Comparison of ENCODE assay signal across 30 cellular contexts in the genomic region with DNA sequence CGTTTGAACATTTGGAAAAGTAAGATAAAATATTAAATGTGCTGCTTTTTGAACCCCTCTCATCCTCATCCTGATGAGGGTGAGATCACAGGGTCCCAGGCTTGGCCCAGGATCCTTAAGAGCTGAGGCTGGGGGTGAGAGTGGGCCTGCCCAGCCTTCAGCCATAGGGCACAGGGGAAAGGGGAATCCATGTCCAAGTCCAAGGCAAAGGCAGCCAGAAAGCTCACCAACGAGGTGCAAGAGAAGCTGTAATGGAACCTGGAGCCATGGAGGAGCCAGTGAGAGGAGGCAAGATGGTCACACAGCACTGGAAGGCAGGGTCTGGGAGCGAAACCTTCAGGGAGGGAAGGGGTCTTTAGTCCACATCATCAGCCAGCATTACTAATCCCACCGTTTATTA.
"Had no signal": no experiment of that assay in that cellular context is flagged by ENCODE, and none has a peak within 500 bp of the region (broad histone marks: within the 10 kb centered on the region; RNA-seq: fewer than 3 reads in every experiment).

No MANE protein-coding gene starts in this region.

- H3K36me3 Mint-ChIP-seq: activated CD4-positive, alpha-beta memory T cell treated with anti-CD3 and anti-CD28 coated beads for 36 hours; activated CD8-positive, alpha-beta memory T cell treated with anti-CD3 and anti-CD28 coated beads, Interleukin-2, amount 10 ng/mL, durations not matched to agents 7 days and 5 days; activated naive CD8-positive, alpha-beta T cell had no signal

- H3K9me3 ChIP-seq: colonic mucosa, gastrocnemius medialis had no signal

- H3K27ac ChIP-seq: brain microvascular endothelial cell, colonic mucosa, dorsolateral prefrontal cortex, foreskin keratinocyte, gastrocnemius medialis had no signal

- H3K27me3 ChIP-seq: brain microvascular endothelial cell, colonic mucosa had no signal

- H3K4me3 Mint-ChIP-seq: activated CD4-positive, alpha-beta memory T cell treated with anti-CD3 and anti-CD28 coated beads for 36 hours; activated CD4-positive, alpha-beta T cell treated with anti-CD3 and anti-CD28 coated beads for 36 hours; activated CD4-positive, alpha-beta T cell treated with anti-CD3 and anti-CD28 coated beads, Interleukin-2, amount 10 ng/mL, durations not matched to agents 24 days and 14 days; activated CD8-positive, alpha-beta memory T cell treated with anti-CD3 and anti-CD28 coated beads, Interleukin-2, amount 10 ng/mL, durations not matched to agents 7 days and 5 days; activated CD8-positive, alpha-beta T cell treated with anti-CD3 and anti-CD28 coated beads, Interleukin-2, amount 10 ng/mL, durations not matched to agents 7 days and 5 days; activated naive CD4-positive, alpha-beta T cell treated with anti-CD3 and anti-CD28 coated beads for 36 hours; activated naive CD8-positive, alpha-beta T cell; activated T-helper 1 cell treated with anti-CD3 and anti-CD28 coated beads, Interleukin-12 subunit alpha, Interleukin-12 subunit beta, Interleukin-2, Interleukin-4 antibody, amounts not matched to agents 30 ng/mL and 10 ng/mL and 1 ng/mL, durations not matched to agents 14 hours and 24 hours and 36 hours; dendritic cell treated with granulocyte-macrophage colony-stimulating factor and Interleukin-4, amounts not matched to agents 40 ng/mL and 50 ng/mL, for 4 days; endodermal cell had no signal

- H3K9me3 Mint-ChIP-seq: activated T-helper 1 cell treated with anti-CD3 and anti-CD28 coated beads, Interleukin-12 subunit alpha, Interleukin-12 subunit beta, Interleukin-2, Interleukin-4 antibody, amounts not matched to agents 30 ng/mL and 10 ng/mL and 1 ng/mL, durations not matched to agents 14 hours and 24 hours and 36 hours; dendritic cell treated with granulocyte-macrophage colony-stimulating factor and Interleukin-4, amounts not matched to agents 40 ng/mL and 50 ng/mL, for 4 days had no signal

- H3K4me1 Mint-ChIP-seq: activated CD4-positive, alpha-beta T cell treated with anti-CD3 and anti-CD28 coated beads for 36 hours; activated CD4-positive, alpha-beta T cell treated with anti-CD3 and anti-CD28 coated beads, Interleukin-2, amount 10 ng/mL, durations not matched to agents 24 days and 14 days; activated CD8-positive, alpha-beta memory T cell treated with anti-CD3 and anti-CD28 coated beads, Interleukin-2, amount 10 ng/mL, durations not matched to agents 7 days and 5 days; endodermal cell had no signal

- DNase-seq: activated CD4-positive, alpha-beta memory T cell treated with anti-CD3 and anti-CD28 coated beads for 36 hours; activated CD4-positive, alpha-beta T cell treated with anti-CD3 and anti-CD28 coated beads for 36 hours; activated CD4-positive, alpha-beta T cell treated with anti-CD3 and anti-CD28 coated beads, Interleukin-2, amount 10 ng/mL, durations not matched to agents 24 days and 14 days; activated CD4-positive, CD25-positive, alpha-beta regulatory T cell; activated CD4-positive, CD25-positive, alpha-beta regulatory T cell treated with anti-CD3 and anti-CD28 coated beads, Interleukin-2, amount 50 U/mL, for 72 hours; activated CD8-positive, alpha-beta memory T cell treated with anti-CD3 and anti-CD28 coated beads, Interleukin-2, amount 10 ng/mL, durations not matched to agents 7 days and 5 days; activated CD8-positive, alpha-beta memory T cell treated with anti-CD3 and anti-CD28 coated beads, Interleukin-2, amount 50 U/mL, for 4 hours; activated CD8-positive, alpha-beta T cell treated with anti-CD3 and anti-CD28 coated beads, Interleukin-2, amount 10 ng/mL, durations not matched to agents 7 days and 5 days; activated effector memory CD4-positive, alpha-beta T cell treated with anti-CD3 and anti-CD28 coated beads, Interleukin-2, amount 50 U/mL, for 16 hours; activated naive CD4-positive, alpha-beta T cell treated with anti-CD3 and anti-CD28 coated beads for 36 hours; activated T-cell treated with anti-CD3 and anti-CD28 coated beads, Interleukin-2, amount 50 U/mL, for 1 hour; activated T-cell treated with anti-CD3 and anti-CD28 coated beads, Interleukin-2, amount 50 U/mL, for 48 hours; amniotic stem cell; anterior cingulate cortex; brain microvascular endothelial cell; central memory CD4-positive, alpha-beta T cell; cerebellar nuclear complex; colonic mucosa; dorsolateral prefrontal cortex; effector memory CD4-positive, alpha-beta T cell; endodermal cell; foreskin keratinocyte; gastrocnemius medialis; glutamatergic neuron; T-helper 2 cell had no signal

- H3K36me3 ChIP-seq: brain microvascular endothelial cell, colonic mucosa, gastrocnemius medialis had no signal

- H3K4me1 ChIP-seq: colonic mucosa, foreskin keratinocyte, gastrocnemius medialis had no signal

- ATAC-seq: activated CD4-positive, alpha-beta T cell treated with anti-CD3 and anti-CD28 coated beads for 36 hours; activated CD8-positive, alpha-beta memory T cell treated with anti-CD3 and anti-CD28 coated beads, Interleukin-2, amount 10 ng/mL, durations not matched to agents 7 days and 5 days; activated CD8-positive, alpha-beta T cell treated with anti-CD3 and anti-CD28 coated beads, Interleukin-2, amount 10 ng/mL, durations not matched to agents 7 days and 5 days; esophagus mucosa; foreskin keratinocyte; gastrocnemius medialis had no signal

- H3K27ac Mint-ChIP-seq: activated CD4-positive, alpha-beta memory T cell treated with anti-CD3 and anti-CD28 coated beads for 36 hours; activated CD4-positive, alpha-beta T cell treated with anti-CD3 and anti-CD28 coated beads for 36 hours; activated CD4-positive, alpha-beta T cell treated with anti-CD3 and anti-CD28 coated beads, Interleukin-2, amount 10 ng/mL, durations not matched to agents 24 days and 14 days; activated CD8-positive, alpha-beta memory T cell treated with anti-CD3 and anti-CD28 coated beads, Interleukin-2, amount 10 ng/mL, durations not matched to agents 7 days and 5 days; activated CD8-positive, alpha-beta T cell treated with anti-CD3 and anti-CD28 coated beads, Interleukin-2, amount 10 ng/mL, durations not matched to agents 7 days and 5 days; activated naive CD4-positive, alpha-beta T cell treated with anti-CD3 and anti-CD28 coated beads for 36 hours; activated naive CD8-positive, alpha-beta T cell; activated T-helper 1 cell treated with anti-CD3 and anti-CD28 coated beads, Interleukin-12 subunit alpha, Interleukin-12 subunit beta, Interleukin-2, Interleukin-4 antibody, amounts not matched to agents 30 ng/mL and 10 ng/mL and 1 ng/mL, durations not matched to agents 14 hours and 24 hours and 36 hours; activated T-helper 2 cell treated with anti-CD3 and anti-CD28 coated beads, Interferon-gamma antibody, Interleukin-2, Interleukin-4, amounts not matched to agents 10 μg/mL and 5 μg/mL and 100 μg/mL, durations not matched to agents 14 hours and 24 hours and 36 hours; dendritic cell treated with granulocyte-macrophage colony-stimulating factor and Interleukin-4, amounts not matched to agents 40 ng/mL and 50 ng/mL, for 4 days; endodermal cell had no signal

- H3K4me3 ChIP-seq: colonic mucosa, dorsolateral prefrontal cortex, gastrocnemius medialis had no signal
